ENCODE assay signal across 17 cellular contexts in the genomic region with DNA sequence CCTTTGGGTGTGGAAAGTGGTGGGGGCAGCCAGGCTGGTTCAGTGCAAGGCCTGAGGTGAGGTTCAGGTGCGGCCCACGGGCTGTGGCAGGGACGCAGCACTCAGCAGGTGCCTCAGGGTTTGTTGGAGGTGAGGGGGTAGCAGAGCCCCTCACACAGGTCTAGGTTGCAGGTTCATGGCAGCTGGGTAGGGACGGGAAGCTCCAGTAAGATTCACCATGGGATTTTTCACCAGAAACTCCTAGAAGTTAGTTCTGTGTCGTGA. TPM values are rescaled to one million over a fixed set of nuclear protein-coding genes. Genes with fewer than 3 reads are reported as not detected.
DNase-seq lines count a peak whose midpoint lies in the region; ATAC-seq, FAIRE-seq and TF ChIP-seq lines count a peak whose summit lies in the region.
"Had no signal": no experiment of that assay in that cellular context is flagged by ENCODE, and none has a peak within 500 bp of the region (broad histone marks: within the 10 kb centered on the region; RNA-seq: fewer than 3 reads in every experiment).

No MANE protein-coding gene starts in this region.

- no peak overlapping the region for H3K27ac Mint-ChIP-seq in endodermal cell

- ATAC-seq in heart left ventricle, result no peak
- ATAC-seq in left ventricle myocardium superior, result no peak
- ATAC-seq in GM18861 (IDR thresholded peaks at IDR 0.05; ENCODE audit: unreplicated experiment), result no peak

- no peaks in the 10 kb centered on the region for H3K4me1 Mint-ChIP-seq in endodermal cell

- DNase-seq in heart left ventricle (no peak), left ventricle myocardium superior (no peak), endodermal cell (no peak), transverse colon (no peak), inferior parietal cortex (ENCODE audit: extremely low spot score) (no peak), HTR-8/SVneo (ENCODE audit: insufficient read length, low spot score) (no peak)
- DNase-seq: COR-L47, DMS153, EL, HCEC 1CT, NCI-H1048, NCI-H345, RPMI8226 had no signal

- intact Hi-C loops in heart left ventricle (cut with DNase I) (loop anchor here in 2 of 10 donors (5.0 kb wide), 1 partner anchor 41 kb away; no protein-coding TSS in a partner anchor), left ventricle myocardium superior (cut with micrococcal nuclease) (no loop called here), transverse colon (cut with DNase I; ENCODE audit: low total_unique reads) (no loop called here)

- no peak for TF ChIP-seq CTCF in heart left ventricle (IDR thresholded peaks at IDR 0.05)
- no peak for TF ChIP-seq CTCF in endodermal cell (conservative IDR thresholded peaks at IDR 0.05)
- no peak for TF ChIP-seq CTCF in transverse colon (IDR thresholded peaks at IDR 0.05)

- H3K27ac ChIP-seq in heart left ventricle (peak overlapping the region in 11 of 12 donors; percentile 62 to 96 (median 86)), endodermal cell (ENCODE audit: low read depth, low read length) (peak overlapping the region; percentile 49), mucosa of rectum (ENCODE audit: low read depth in 2 of 2, low read length in 2 of 2) (peak overlapping the region; percentile 72 to 91), transverse colon (peak overlapping the region; percentile 55 to 80 (median 66))
- H3K27ac ChIP-seq: C4-2B had no signal

- H3K9me3 ChIP-seq in heart left ventricle (no peaks in the 10 kb centered on the region), endodermal cell (ENCODE audit: control insufficient read depth, low read length) (no peaks in the 10 kb centered on the region), mucosa of rectum (ENCODE audit: control insufficient read depth in 2 of 2, low read length in 2 of 2) (no peaks in the 10 kb centered on the region), transverse colon (no peaks in the 10 kb centered on the region)

- H3K9ac ChIP-seq in endodermal cell (ENCODE audit: extremely low read depth, low read length, poor library complexity, severe bottlenecking), result no peak overlapping the region
- H3K9ac ChIP-seq in mucosa of rectum (ENCODE audit: low read depth in 1 of 2, low read length in 2 of 2), result peak overlapping the region in 1 of 2 donors; percentile 4

- peaks cover 2% of the 10 kb centered on the region for H3K36me3 Mint-ChIP-seq in endodermal cell (ENCODE audit: low read depth)

- H3K36me3 ChIP-seq in heart left ventricle (no peaks in the 10 kb centered on the region), endodermal cell (ENCODE audit: control insufficient read depth, insufficient read depth, low read length) (no peaks in the 10 kb centered on the region), mucosa of rectum (ENCODE audit: control insufficient read depth in 2 of 2, insufficient read depth in 2 of 2, low read length in 2 of 2) (no peaks in the 10 kb centered on the region), transverse colon (no peaks in the 10 kb centered on the region)

- TF ChIP-seq POLR2A in heart left ventricle (IDR thresholded peaks at IDR 0.05) (no peak), transverse colon (IDR thresholded peaks at IDR 0.05) (no peak)

- no peak for FAIRE-seq in HTR-8/SVneo (lab: Jason Lieb, UNC)
- FAIRE-seq: A204.1 had no signal

- H3K27me3 ChIP-seq in heart left ventricle, result no peaks in the 10 kb centered on the region
- no peaks in the 10 kb centered on the region for H3K27me3 ChIP-seq in endodermal cell (ENCODE audit: control insufficient read depth, insufficient read depth, low read length, poor library complexity, severe bottlenecking)
- no peaks in the 10 kb centered on the region for H3K27me3 ChIP-seq in mucosa of rectum (ENCODE audit: control insufficient read depth in 2 of 2, insufficient read depth in 2 of 2, low read length in 2 of 2)
- no peaks in the 10 kb centered on the region for H3K27me3 ChIP-seq in transverse colon

- TF ChIP-seq EP300 in transverse colon (IDR thresholded peaks at IDR 0.05; ENCODE audit: low read depth), result no peak

- in situ Hi-C loops in transverse colon (cut with MboI; ENCODE audit: low pct_ligation_motif_present in 1 of 4, low pct_unique_long_range_greater_than_20kb in 1 of 4, low sequenced_read_pairs in 3 of 4), result no loop called here

- no peaks in the 10 kb centered on the region for H3K27me3 Mint-ChIP-seq in endodermal cell (ENCODE audit: insufficient read depth)

- H3K4me1 ChIP-seq in heart left ventricle (peaks cover 4 to 65% (median 20%) of the 10 kb centered on the region in 12 donors), endodermal cell (ENCODE audit: control insufficient read depth, insufficient read depth, low read length) (no peaks in the 10 kb centered on the region), mucosa of rectum (ENCODE audit: control insufficient read depth in 2 of 2, insufficient read depth in 2 of 2, low read length in 2 of 2) (peaks cover 10 to 31% of the 10 kb centered on the region in 2 donors), transverse colon (peaks cover 0 to 16% (median 12%) of the 10 kb centered on the region in 4 donors)

- peaks cover 5% of the 10 kb centered on the region for H3K9me3 Mint-ChIP-seq in endodermal cell

- H3K4me3 Mint-ChIP-seq in endodermal cell, result no peak overlapping the region

- WGBS in heart left ventricle, 4 donors, result 64 to 80% (median 74%) methylated on average over 3 to 5 of the region's 5 CpGs
- 91 to 94% methylated on average over 3 to 5 of the region's 5 CpGs for WGBS in endodermal cell (ENCODE audit: insufficient coverage in 1 of 2, insufficient read length in 1 of 2), 2 experiments
- 74% methylated on average over 5 of the region's 5 CpGs; no CpG with 5 or more reads in 1 of the 2 donors for WGBS in transverse colon (ENCODE audit: low coverage in 1 of 2), 2 donors

- H3K4me3 ChIP-seq in heart left ventricle (peak overlapping the region in 11 of 12 donors; percentile 18 to 77 (median 61)), endodermal cell (ENCODE audit: low read length) (no peak overlapping the region), mucosa of rectum (ENCODE audit: low read length in 2 of 2) (no peak overlapping the region), transverse colon (no peak overlapping the region)

RNA-seq across cellular contexts. Expression of a gene that starts 14.0 kb away (rescaled TPM):
- total RNA-seq in heart left ventricle, result 10 to 100 TPM; 26.0 to 61.0 (median 43.6) TPM
- 10 to 100 TPM; 37.7 to 40.0 TPM for polyA plus RNA-seq in heart left ventricle
- total RNA-seq in left ventricle myocardium superior, result 49.5 TPM
- total RNA-seq in endodermal cell, result 10 to 100 TPM; 48.0 to 49.9 TPM
- polyA plus RNA-seq in endodermal cell (2013, experiment 1 of 2), result 29.6 TPM
- polyA plus RNA-seq in endodermal cell (2013, experiment 2 of 2), result 27.9 TPM
- total RNA-seq in transverse colon, result 100 to 1,000 TPM in 2 of 4 donors, 10 to 100 TPM in 2; 62.1 to 186 (median 91.3) TPM

Comparison
In these comparisons a context has a peak if more than half of its experiments do, and no peak if none do; other contexts are left out.
1. H3K4me3 ChIP-seq: peak in heart left ventricle (11 of 12); none in endodermal cell (single experiment), mucosa of rectum (0 of 2) and transverse colon (0 of 4).
2. Peak in every context shown above with its lines, with median percentiles within 50 percentile points of each other: H3K27ac ChIP-seq.